ENCODE assay signal across 8 cellular contexts in the genomic region with DNA sequence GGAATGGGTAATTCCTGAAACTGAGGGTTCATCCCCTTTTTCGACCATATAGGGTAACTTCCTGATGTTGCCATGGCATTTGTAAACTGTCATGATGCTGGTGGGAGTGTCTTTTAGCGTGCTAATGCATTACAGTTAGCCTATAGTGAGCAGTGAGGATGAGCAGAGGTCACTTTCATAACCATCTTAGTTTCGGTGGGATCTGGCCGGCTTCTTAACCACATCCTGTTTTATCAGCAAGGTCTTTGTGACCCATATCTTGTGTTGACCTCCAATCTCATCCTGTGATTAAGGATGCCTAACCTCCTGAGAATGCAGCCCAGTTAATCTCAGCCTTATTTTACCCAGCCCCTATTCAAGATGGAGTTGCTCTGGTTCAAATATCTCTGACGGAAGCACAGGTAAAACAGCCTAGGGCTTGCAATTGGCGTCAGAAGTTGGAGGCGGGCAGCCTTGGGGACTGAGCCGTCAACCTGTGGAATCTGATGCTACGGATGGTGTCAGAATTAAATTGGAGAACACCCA. TPM values are rescaled to one million over a fixed set of nuclear protein-coding genes. Genes with fewer than 3 reads are reported as not detected.
A peak's percentile ranks its signal among the peaks of the same experiment; 100 is the strongest.
DNase-seq lines count a peak whose midpoint lies in the region; ATAC-seq and TF ChIP-seq lines count a peak whose summit lies in the region.

No MANE protein-coding gene starts in this region.

- intact Hi-C loops in CD8-positive, alpha-beta T cell (cut with DNase I, micrococcal nuclease): no loop called here

- H3K36me3 ChIP-seq in SJSA1 (no peaks in the 10 kb centered on the region; the same call in 1 of the 2 replicates), neutrophil (no peaks in the 10 kb centered on the region)
- no peaks in the 10 kb centered on the region for H3K36me3 ChIP-seq in CD8-positive, alpha-beta T cell (ENCODE audit: insufficient read depth, low read length)

- peaks cover 29% of the 10 kb centered on the region for H3K36me3 Mint-ChIP-seq in CD8-positive, alpha-beta T cell

- no peak overlapping the region for H3K27ac Mint-ChIP-seq in CD8-positive, alpha-beta T cell

- H3K4me1 Mint-ChIP-seq in CD8-positive, alpha-beta T cell (ENCODE audit: low read depth): peaks cover 41% of the 10 kb centered on the region

- H3K9me3 Mint-ChIP-seq in CD8-positive, alpha-beta T cell: no peaks in the 10 kb centered on the region

- 0 out of 2 replicates have a peak overlapping the region, but pooled peaks have one; percentile 7 for H3K27ac ChIP-seq in SJSA1
- H3K27ac ChIP-seq in neutrophil: peak overlapping the region; percentile 58
- H3K27ac ChIP-seq in CD8-positive, alpha-beta T cell (ENCODE audit: low read depth, low read length): no peak overlapping the region

- ATAC-seq in GM18909 (IDR thresholded peaks at IDR 0.05; ENCODE audit: poor library complexity, unreplicated experiment) (peak; percentile 97), HG02981 (IDR thresholded peaks at IDR 0.05; ENCODE audit: unreplicated experiment) (peak; percentile 93)
- no peak for ATAC-seq in CD8-positive, alpha-beta T cell

- H3K27me3 Mint-ChIP-seq in CD8-positive, alpha-beta T cell (ENCODE audit: low read depth): no peaks in the 10 kb centered on the region

- peaks cover 8% of the 10 kb centered on the region; the same call in 1 of the 2 replicates for H3K4me1 ChIP-seq in SJSA1 (replicated peaks)
- H3K4me1 ChIP-seq in neutrophil (ENCODE audit: control insufficient read depth in 1 of 2, insufficient read depth in 1 of 2, low read depth in 1 of 2, low read length in 1 of 2): peaks cover 28 to 30% of the 10 kb centered on the region in 2 experiments
- peaks cover 10% of the 10 kb centered on the region for H3K4me1 ChIP-seq in CD8-positive, alpha-beta T cell (ENCODE audit: insufficient read depth, low read length)

- POLR2A ChIA-PET in CD8-positive, alpha-beta T cell (lab: Charles Lee): no interaction called here

- CTCF ChIA-PET in CD8-positive, alpha-beta T cell (lab: Charles Lee): no interaction called here

- H3K4me3 ChIP-seq in SJSA1 (no peak overlapping the region), neutrophil (ENCODE audit: low read depth in 1 of 2, low read length in 1 of 2) (no peak overlapping the region)
- H3K4me3 ChIP-seq in CD8-positive, alpha-beta T cell (ENCODE audit: low read depth, low read length): no peak overlapping the region

- no peak overlapping the region for H3K4me3 Mint-ChIP-seq in CD8-positive, alpha-beta T cell

- H3K9me3 ChIP-seq in SJSA1 (replicated peaks) (0 out of 2 replicates have a peak, but pooled peaks cover 4% of the 10 kb centered on the region), neutrophil (no peaks in the 10 kb centered on the region)
- H3K9me3 ChIP-seq in CD8-positive, alpha-beta T cell (ENCODE audit: low read length): no peaks in the 10 kb centered on the region

- DNase-seq in SJSA1 (ENCODE audit: low read depth in 1 of 2, low spot score in 2 of 2) (no peak), SW480 (ENCODE audit: low spot score) (no peak), RPMI8226 (no peak)
- no peak for DNase-seq in CD8-positive, alpha-beta T cell
- DNase-seq in stimulated activated naive CD4-positive, alpha-beta T cell (lab: John Stamatoyannopoulos, UW): no peak

- no peaks in the 10 kb centered on the region for H3K27me3 ChIP-seq in SJSA1 (replicated peaks)
- H3K27me3 ChIP-seq in neutrophil: no peaks in the 10 kb centered on the region
- no peaks in the 10 kb centered on the region for H3K27me3 ChIP-seq in CD8-positive, alpha-beta T cell (ENCODE audit: insufficient read depth, low read length)

- TF ChIP-seq CTCF in neutrophil (IDR thresholded peaks at IDR 0.05): no peak
- TF ChIP-seq CTCF in CD8-positive, alpha-beta T cell (IDR thresholded peaks at IDR 0.05): no peak

RNA-seq across cellular contexts. Expression of a gene that starts 19.5 kb away (rescaled TPM):
- 85.3 and 104 TPM in 2 replicates for total RNA-seq in SJSA1 (2014; rRNA removed; shearing (Covaris generic))
- total RNA-seq in CD8-positive, alpha-beta T cell: 1 to 10 TPM; 5.4 to 7.9 TPM
